10 cellular contexts compared by ENCODE assay signal in genomic region chr16:89444151-89444723, GRCh38. TPM values are rescaled to one million over a fixed set of nuclear protein-coding genes. Genes with fewer than 3 reads are reported as not detected.
DNase-seq lines count a peak whose midpoint lies in the region; ATAC-seq and TF ChIP-seq lines count a peak whose summit lies in the region.
"Had no signal": no experiment of that assay in that cellular context is flagged by ENCODE, and none has a peak within 500 bp of the region (broad histone marks: within the 10 kb centered on the region; RNA-seq: fewer than 3 reads in every experiment).

No MANE protein-coding gene starts in this region.

- H3K27ac Mint-ChIP-seq in activated T-helper 17 cell treated with anti-CD3 and anti-CD28 coated beads, Interleukin-2, amount 50 U/mL, for 72 hours = peak overlapping the region; percentile 93

- H3K4me3 Mint-ChIP-seq in activated T-helper 17 cell treated with anti-CD3 and anti-CD28 coated beads, Interleukin-2, amount 50 U/mL, for 72 hours = peak overlapping the region; percentile 74

- DNase-seq in AG04450 (ENCODE audit: low read depth, low spot score) = no peak
- DNase-seq in GDM1 (lab: John Stamatoyannopoulos, UW) = peak; percentile 65
- DNase-seq in NCI-H146 (lab: John Stamatoyannopoulos, UW) = no peak
- DNase-seq in cardiac septum (ENCODE audit: low spot score) = no peak
- DNase-seq: activated effector memory CD4-positive, alpha-beta T cell treated with anti-CD3 and anti-CD28 coated beads, Interleukin-2, amount 50 U/mL, for 16 hours had no signal

- no peak overlapping the region for H3K4me3 ChIP-seq in AG04450 (ENCODE audit: low read depth, low read length)
- H3K4me3 ChIP-seq in muscle layer of colon (ENCODE audit: low read depth in 1 of 2, low read length in 2 of 2) = no peak overlapping the region
- H3K4me3 ChIP-seq: HAP-1 had no signal

- H3K4me1 Mint-ChIP-seq in activated T-helper 17 cell treated with anti-CD3 and anti-CD28 coated beads, Interleukin-2, amount 50 U/mL, for 72 hours = peaks cover 79% of the 10 kb centered on the region

- H3K4me1 ChIP-seq in muscle layer of colon (ENCODE audit: insufficient read depth, low read length) = peaks cover 63% of the 10 kb centered on the region

- H3K27ac ChIP-seq in AG04450 (ENCODE audit: low read depth, low read length) (peak overlapping the region; percentile 39), muscle layer of colon (ENCODE audit: low read depth, low read length) (peak overlapping the region; percentile 66)

- ATAC-seq in activated T-helper 17 cell treated with anti-CD3 and anti-CD28 coated beads, Interleukin-2, amount 50 U/mL, for 72 hours (replicated peaks) = no peak
- ATAC-seq in GM21786 (IDR thresholded peaks at IDR 0.05; ENCODE audit: unreplicated experiment) (no peak), HG02884 (IDR thresholded peaks at IDR 0.05; ENCODE audit: unreplicated experiment) (no peak)

- intact Hi-C loops in cardiac septum (cut with DNase I) = no loop called here

- CTCF ChIA-PET in AG04450 (lab: Charles Lee) = no interaction called here

- H3K9ac ChIP-seq in muscle layer of colon (ENCODE audit: low read length) = no peak overlapping the region

- POLR2A ChIA-PET in AG04450 (lab: Yijun Ruan, JAX) = interaction anchor here (0.6 to 1.9 kb wide), 3 partner anchors 13 to 108 kb away, joined by 4 to 5 read pairs (median 4); no protein-coding TSS in a partner anchor

- peaks cover 37% of the 10 kb centered on the region for H3K36me3 Mint-ChIP-seq in activated T-helper 17 cell treated with anti-CD3 and anti-CD28 coated beads, Interleukin-2, amount 50 U/mL, for 72 hours (ENCODE audit: low read depth)

- H3K9me3 ChIP-seq in AG04450 (ENCODE audit: control insufficient read depth, insufficient read depth, low read length) (no peaks in the 10 kb centered on the region), muscle layer of colon (ENCODE audit: low read length) (no peaks in the 10 kb centered on the region)
- H3K9me3 ChIP-seq: HAP-1 had no signal

- H3K27me3 Mint-ChIP-seq in activated T-helper 17 cell treated with anti-CD3 and anti-CD28 coated beads, Interleukin-2, amount 50 U/mL, for 72 hours = no peaks in the 10 kb centered on the region

- no peaks in the 10 kb centered on the region for H3K27me3 ChIP-seq in AG04450 (ENCODE audit: control insufficient read depth, insufficient read depth, low read length)
- no peaks in the 10 kb centered on the region for H3K27me3 ChIP-seq in muscle layer of colon (ENCODE audit: control insufficient read depth in 1 of 2, insufficient read depth in 2 of 2, low read length in 2 of 2)

- no peak for TF ChIP-seq CTCF in AG04450 (IDR thresholded peaks at IDR 0.05; ENCODE audit: low read depth, low read length)

- H3K36me3 ChIP-seq in muscle layer of colon (ENCODE audit: insufficient read depth, low read length) = no peaks in the 10 kb centered on the region
- H3K36me3 ChIP-seq: HAP-1 had no signal

- H3K9me3 Mint-ChIP-seq in activated T-helper 17 cell treated with anti-CD3 and anti-CD28 coated beads, Interleukin-2, amount 50 U/mL, for 72 hours = no peaks in the 10 kb centered on the region

RNA-seq across cellular contexts. Expression of gene ANKRD11, which starts 46.1 kb away (rescaled TPM):
- 48.1 and 60.3 TPM in 2 replicates for polyA plus RNA-seq in AG04450 (2011; rRNA removed)
- 43.9 and 50.6 TPM in 2 replicates for polyA minus RNA-seq in AG04450 (2011; rRNA and poly(A)+ RNA removed)
- 100 to 1,000 TPM; 166 to 178 TPM for total RNA-seq in activated T-helper 17 cell treated with anti-CD3 and anti-CD28 coated beads, Interleukin-2, amount 50 U/mL, for 72 hours
- total RNA-seq in cardiac septum = 77.9 TPM
